ENCODE assay signal across 2 cellular contexts in genomic region chr16:29811896-29812665, GRCh38.
TF ChIP-seq lines count a peak whose summit lies in the region.

Gene PRRT2, plus strand, starts transcription at chr16:29812193. Its CDS starts 862 bp downstream, at chr16:29813055.

TF ChIP-seq in HEK293, 187 proteins besides CTCF, POLR2A, EP300 and RAD21 (continued from another document):
- no peak for TF ChIP-seq TSHZ1 (tag by site-specific recombination; IDR thresholded peaks at IDR 0.05; ENCODE audit: borderline replicate concordance)

TF ChIP-seq in K562, 482 proteins besides CTCF, POLR2A, EP300 and RAD21 (continued from another document and continues in another):
- TF ChIP-seq VEZF1 (CRISPR knock-in tag; IDR thresholded peaks at IDR 0.05) (peak; percentile 41; the same call in 1 of the 2 replicates), GTF2F1 (IDR thresholded peaks at IDR 0.05; ENCODE audit: low read depth, low read length) (no peak), STAT5A (IDR thresholded peaks at IDR 0.05; ENCODE audit: borderline replicate concordance, low read length) (no peak), SNAPC5 (CRISPR knock-in tag; IDR thresholded peaks at IDR 0.05) (no peak), PRMT5 (CRISPR knock-in tag; IDR thresholded peaks at IDR 0.05) (no peak), ZNF395 (CRISPR knock-in tag; IDR thresholded peaks at IDR 0.05) (no peak), RB1 (IDR thresholded peaks at IDR 0.05; ENCODE audit: low read depth) (0 out of 2 replicates have a peak, but pooled peaks have one; percentile 11), MGA (IDR thresholded peaks at IDR 0.05) (0 out of 2 replicates have a peak, but pooled peaks have one; percentile 41), CCAR2 (IDR thresholded peaks at IDR 0.05; ENCODE audit: low read depth, low read length) (no peak), E2F6 (IDR thresholded peaks at IDR 0.05; ENCODE audit: borderline replicate concordance in 1 of 2, extremely low read depth in 1 of 2, insufficient read depth in 1 of 2, insufficient read length in 1 of 2, low read depth in 1 of 2, low read length in 1 of 2, poor library complexity in 1 of 2, severe bottlenecking in 1 of 2) (peak; percentile 13 to 63), RFX1 (IDR thresholded peaks at IDR 0.05) (peak; percentile 86; the same call in 1 of the 2 replicates), L3MBTL2 (IDR thresholded peaks at IDR 0.05) (peak; percentile 58; the same call in 1 of the 2 replicates), TEAD1 (CRISPR knock-in tag; IDR thresholded peaks at IDR 0.05) (0 out of 4 replicates have a peak, but pooled peaks of 1 of the 2 experiments have one; percentile 36), MNT (conservative IDR thresholded peaks at IDR 0.05) (peak in 1 of 2 experiments; percentile 27; a peak in 1 of 4 replicates), POLR2G (IDR thresholded peaks at IDR 0.05; ENCODE audit: low read depth, low read length) (peak; percentile 36), SAFB (IDR thresholded peaks at IDR 0.05; ENCODE audit: borderline replicate concordance, low read depth, low read length) (0 out of 2 replicates have a peak, but pooled peaks have one; percentile 11), ZBTB7A (IDR thresholded peaks at IDR 0.05; ENCODE audit: borderline replicate concordance, control insufficient read depth, low read depth, low read length) (peak; percentile 2; the same call in 1 of the 2 replicates), CXXC5 (CRISPR knock-in tag; IDR thresholded peaks at IDR 0.05) (peak; percentile 33), RREB1 (CRISPR knock-in tag; IDR thresholded peaks at IDR 0.05) (peak; percentile 49; the same call in 1 of the 2 replicates), ELK3 (CRISPR knock-in tag; IDR thresholded peaks at IDR 0.05) (no peak), EGR1 (conservative IDR thresholded peaks at IDR 0.05) (peak; percentile 49; the same call in 1 of the 2 replicates), HDAC1 (IDR thresholded peaks at IDR 0.05) (peak in 1 of 2 experiments; percentile 13; a peak in 1 of 4 replicates), SIN3A (IDR thresholded peaks at IDR 0.05; ENCODE audit: borderline replicate concordance in 2 of 2, control insufficient read depth in 1 of 2, low read depth in 2 of 2, low read length in 2 of 2) (peak in 1 of 2 experiments; percentile 31; a peak in 1 of 4 replicates), NCOA6 (IDR thresholded peaks at IDR 0.05) (peak; percentile 84)
